ENCODE assay signal across 8 cellular contexts in the genomic region with DNA sequence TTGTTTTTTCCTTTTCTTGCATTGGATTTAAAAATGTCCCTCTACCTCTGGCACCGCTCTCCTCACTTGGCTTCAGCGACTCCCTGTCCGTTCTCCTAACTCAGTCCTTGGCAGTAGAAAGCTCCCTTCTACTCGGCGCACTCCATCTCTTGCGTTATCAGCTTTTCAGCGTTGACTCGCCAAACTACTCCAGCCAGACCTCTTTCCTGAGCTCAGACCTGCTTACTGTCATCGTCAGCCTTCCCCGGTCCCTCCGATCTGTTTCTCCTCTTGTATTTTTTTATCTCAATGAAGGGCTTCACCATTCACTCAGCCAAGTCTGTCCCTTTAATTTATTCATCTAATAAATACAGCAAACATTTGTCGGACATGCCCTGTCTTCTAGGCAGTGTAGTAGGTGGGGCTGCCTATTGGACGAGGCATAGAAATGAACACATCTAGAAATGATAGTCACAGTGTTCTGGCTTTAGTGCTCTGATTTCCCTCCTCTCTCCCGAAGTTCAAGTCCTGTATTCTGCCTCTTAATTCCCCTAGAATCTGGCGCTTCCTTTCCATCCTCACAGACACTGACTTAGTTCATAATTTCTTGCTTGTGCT. TPM values are rescaled to one million over a fixed set of nuclear protein-coding genes. Genes with fewer than 3 reads are reported as not detected.
DNase-seq lines count a peak whose midpoint lies in the region; ATAC-seq, FAIRE-seq and TF ChIP-seq lines count a peak whose summit lies in the region.

No MANE protein-coding gene starts in this region.

- ATAC-seq in HG02943 (IDR thresholded peaks at IDR 0.05; ENCODE audit: low read depth, unreplicated experiment) = peak; percentile 17

- no peaks in the 10 kb centered on the region for H3K9me2 ChIP-seq in PC-9 (ENCODE audit: insufficient read depth)

- no peak overlapping the region for H3K23ac ChIP-seq in H1 (ENCODE audit: insufficient read length)

- POLR2A ChIA-PET in PC-9 (lab: Charles Lee; ENCODE audit: unreplicated experiment) = interaction anchor here (0.6 kb wide), 1 partner anchor 601 kb away, joined by 3 read pairs; the partner anchor contains the start of gene TMPRSS13
- POLR2A ChIA-PET in H1 (lab: Charles Lee; ENCODE audit: partially characterized antibody) = interaction anchor here (0.6 to 2.2 kb wide), 9 partner anchors 8 to 205 kb away, joined by 3 to 6 read pairs (median 3); partner anchors contain the start of genes BACE1 and PCSK7

- BruUV-seq in PC-9 (replicated peaks; lab: Mats Ljungman, UMichigan) = TSS peak; percentile 50

- H4K20me1 ChIP-seq in PC-9 (ENCODE audit: insufficient read depth) = 0 out of 2 replicates have a peak, but pooled peaks cover 6% of the 10 kb centered on the region
- peaks cover 0 to 1% of the 10 kb centered on the region in 2 experiments for H4K20me1 ChIP-seq in H1 (replicated peaks in 1 of 2; ENCODE audit: control insufficient read depth in 1 of 2, insufficient read depth in 2 of 2, low read length in 2 of 2)

- H2BK120ac ChIP-seq in H1 (replicated peaks; ENCODE audit: low read depth, low read length) = no peak overlapping the region

- H4K91ac ChIP-seq in H1 (replicated peaks; ENCODE audit: insufficient read length, low read length) = no peak overlapping the region

- peak overlapping the region; percentile 91 for H2AFZ ChIP-seq in PC-9
- H2AFZ ChIP-seq in H1 (ENCODE audit: low read length) = no peak overlapping the region

- H3K14ac ChIP-seq in H1 (ENCODE audit: insufficient read length) = no peak overlapping the region

- FAIRE-seq in GM12892 (lab: Jason Lieb, UNC) (peak; percentile 58), H1 (lab: Jason Lieb, UNC) (no peak)

- TF ChIP-seq CTCF in PC-9 (conservative IDR thresholded peaks at IDR 0.05) (no peak), H1 (IDR thresholded peaks at IDR 0.05; ENCODE audit: control extremely low read depth in 1 of 3, insufficient read depth in 1 of 3, low read depth in 1 of 3, low read length in 3 of 3) (no peak)

- no peak overlapping the region for H4K8ac ChIP-seq in H1 (ENCODE audit: extremely low read depth, insufficient read depth, low read length)

- WGBS in H1 (ENCODE audit: extremely low coverage in 1 of 2, insufficient coverage in 1 of 2, insufficient read length in 1 of 2, insufficient replicate concordance in 2 of 2, low coverage in 1 of 2, low lambda C conversion rate in 2 of 2, missing lambda C conversion rate in 1 of 2), 2 experiments = 38% methylated on average over 15 of the region's 15 CpGs; no CpG with 5 or more reads in 1 of the 2 experiments

- H3K4ac ChIP-seq in H1 (replicated peaks; ENCODE audit: insufficient read length, low read depth, low read length) = peak overlapping the region; percentile 6

- no peak overlapping the region for H4K5ac ChIP-seq in H1 (ENCODE audit: insufficient read length, low read depth, low read length)

- H3K23me2 ChIP-seq in H1 (ENCODE audit: low read depth, low read length) = 0 out of 2 replicates have a peak, but pooled peaks cover 3% of the 10 kb centered on the region

- H3K27me3 ChIP-seq in PC-9 (ENCODE audit: insufficient read depth, low read depth) (no peaks in the 10 kb centered on the region), H1 (replicated peaks in 1 of 4; ENCODE audit: control insufficient read depth in 3 of 4, extremely low read depth in 1 of 4, insufficient read depth in 3 of 4, low read length in 3 of 4) (no peaks in the 10 kb centered on the region)

- no peak overlapping the region for H2BK5ac ChIP-seq in H1 (ENCODE audit: low read depth, low read length)

- H3K27ac ChIP-seq in PC-9 = peak overlapping the region; percentile 44
- H3K27ac ChIP-seq in H1 (ENCODE audit: low read depth, low read length) = no peak overlapping the region

- peaks cover 13% of the 10 kb centered on the region for H3F3A ChIP-seq in PC-9 (ENCODE audit: insufficient read depth, low read depth)

- no peak overlapping the region for H2AK5ac ChIP-seq in H1 (ENCODE audit: low read depth, low read length)

- H2BK15ac ChIP-seq in H1 (ENCODE audit: low read length) = no peak overlapping the region

- no peaks in the 10 kb centered on the region for H3K79me1 ChIP-seq in H1 (ENCODE audit: low read depth, low read length)

- H2BK20ac ChIP-seq in H1 (ENCODE audit: low read length) = no peak overlapping the region

- H3K9ac ChIP-seq in H1 (replicated peaks in 1 of 4; ENCODE audit: extremely low read depth in 1 of 4, low read depth in 3 of 4, low read length in 3 of 4) = peak overlapping the region; percentile 34 to 64 (median 42); a peak in 4 of 7 replicates

- no peaks in the 10 kb centered on the region for H3K9me3 ChIP-seq in PC-9 (ENCODE audit: insufficient read depth, low read depth)
- no peaks in the 10 kb centered on the region for H3K9me3 ChIP-seq in H1 (ENCODE audit: insufficient read depth in 2 of 2, low read depth in 1 of 2, low read length in 1 of 2)

- H3K4me3 ChIP-seq in PC-9 (peak overlapping the region; percentile 75), H1 (ENCODE audit: extremely low read depth in 1 of 4, insufficient read depth in 2 of 4, low read depth in 3 of 4, low read length in 4 of 4) (peak overlapping the region; percentile 65 to 91 (median 73))

- H3K4me1 ChIP-seq in PC-9 (replicated peaks; ENCODE audit: insufficient read depth) (peaks cover 13% of the 10 kb centered on the region), H1 (replicated peaks in 1 of 4; ENCODE audit: control insufficient read depth in 3 of 4, insufficient read depth in 4 of 4, low read length in 3 of 4) (peaks cover 0 to 5% (median under 1%) of the 10 kb centered on the region in 4 experiments; a peak in 2 of 7 replicates)

- no peak for TF ChIP-seq RAD21 in H1 (IDR thresholded peaks at IDR 0.05 in 1 of 2, conservative IDR thresholded peaks at IDR 0.05 in 1 of 2; ENCODE audit: low read depth in 2 of 2, low read length in 2 of 2)

- intact Hi-C loops in PC-9 (cut with micrococcal nuclease; ENCODE audit: unreplicated experiment) = loop anchor here (2.0 kb wide), 1 partner anchor 96 kb away; the partner anchor contains the start of genes PCSK7 and RNF214

- 0 out of 2 replicates have a peak, but pooled peaks cover 8% of the 10 kb centered on the region for H3K79me2 ChIP-seq in PC-9 (ENCODE audit: low read depth)
- H3K79me2 ChIP-seq in H1 (ENCODE audit: control insufficient read depth in 1 of 2, insufficient read depth in 2 of 2, low read length in 2 of 2) = no peaks in the 10 kb centered on the region

- H3K36me3 ChIP-seq in PC-9 (ENCODE audit: low read depth) (no peaks in the 10 kb centered on the region), H1 (ENCODE audit: control insufficient read depth in 2 of 4, insufficient read depth in 4 of 4, low read length in 3 of 4) (no peaks in the 10 kb centered on the region)

- TF ChIP-seq POLR2A in GM12892 (IDR thresholded peaks at IDR 0.05; ENCODE audit: low read depth, low read length) (no peak), H1 (IDR thresholded peaks at IDR 0.05; ENCODE audit: control extremely low read depth in 1 of 2, low read depth in 2 of 2, low read length in 2 of 2) (no peak)

- peak overlapping the region; percentile 89 for H3K4me2 ChIP-seq in PC-9
- H3K4me2 ChIP-seq in H1 (ENCODE audit: insufficient read depth in 1 of 2, low read depth in 2 of 2, low read length in 2 of 2) = peak overlapping the region; percentile 68 to 91

- no peak for TF ChIP-seq EP300 in H1 (IDR thresholded peaks at IDR 0.05; ENCODE audit: borderline replicate concordance in 1 of 2, low read depth in 2 of 2, low read length in 2 of 2)

- no peak overlapping the region for H3K56ac ChIP-seq in H1 (replicated peaks; ENCODE audit: insufficient read length, low read depth, low read length)

- no peak overlapping the region for H2BK12ac ChIP-seq in H1 (ENCODE audit: low read depth, low read length)

- no peak for DNase-seq in GM12892 (ENCODE audit: insufficient read length)
- DNase-seq in PC-9 = peak in 1 of 2 experiments; percentile 56
- no peak for DNase-seq in H1 (ENCODE audit: low read depth in 1 of 2, low spot score in 2 of 2)
- DNase-seq in midbrain (lab: John Stamatoyannopoulos, UW) = peak; percentile 63
- DNase-seq in epidermal melanocyte (ENCODE audit: insufficient read length, low spot score) = no peak
- no peak for DNase-seq in GM19238 (ENCODE audit: insufficient read length, low spot score)
- DNase-seq in COR-L47 (lab: John Stamatoyannopoulos, UW) = no peak

- CTCF ChIA-PET in PC-9 (lab: Charles Lee) = no interaction called here
- CTCF ChIA-PET in H1 (lab: Charles Lee; ENCODE audit: partially characterized antibody) = interaction anchor here (0.6 to 1.2 kb wide), 4 partner anchors 10 to 409 kb away, joined by 3 to 4 read pairs (median 4); no protein-coding TSS in a partner anchor

- no peak overlapping the region for H3K18ac ChIP-seq in H1 (ENCODE audit: extremely low read depth, low read length)

RNA-seq across cellular contexts. Expression of gene CEP164, which starts 0.9 kb away (rescaled TPM):
- polyA plus RNA-seq in GM12892 (2012; ENCODE audit: missing spikeins) = 15.4 TPM
- total RNA-seq in PC-9 (2021) = 33.0 and 33.9 TPM in 2 replicates
- 18.7 and 20.8 TPM in 2 replicates for total RNA-seq in H1 (2021; fragmentation: NEBNext Ultra II Directional; extraction: Animal tissue kit (Norgen Biotek cat#: 25700))
- polyA plus RNA-seq in H1 (2011; rRNA removed) = 8.4 and 10.5 TPM in 2 replicates
- polyA plus RNA-seq in H1 (2011; cell fraction: cytosol; rRNA removed) = 12.3 TPM
- polyA plus RNA-seq in H1 (2011; cell fraction: nucleus; rRNA removed) = 49.4 TPM
- polyA plus RNA-seq in H1 (2012, experiment 1 of 2) = 14.5 to 18.6 TPM (median 14.7 TPM) in 4 replicates
- 9.2 TPM for polyA plus RNA-seq in H1 (2012, experiment 2 of 2)
- 17.7 TPM for polyA plus RNA-seq in H1 (2013, experiment 1 of 2)
- 16.6 TPM for polyA plus RNA-seq in H1 (2013, experiment 2 of 2)
- polyA minus RNA-seq in H1 (2011; rRNA and poly(A)+ RNA removed) = 12.4 and 13.0 TPM in 2 replicates
- 9.7 TPM for polyA minus RNA-seq in H1 (2011; cell fraction: cytosol; rRNA and poly(A)+ RNA removed)
- polyA minus RNA-seq in H1 (2011; cell fraction: nucleus; rRNA and poly(A)+ RNA removed) = 14.4 TPM

RNA-seq across cellular contexts. Expression of gene BACE1, which starts 12.5 kb away (rescaled TPM):
- 2.1 TPM for polyA plus RNA-seq in GM12892 (2012; ENCODE audit: missing spikeins)
- total RNA-seq in PC-9 (2021) = 9.6 and 10.6 TPM in 2 replicates
- 7.5 and 7.7 TPM in 2 replicates for total RNA-seq in H1 (2021; fragmentation: NEBNext Ultra II Directional; extraction: Animal tissue kit (Norgen Biotek cat#: 25700))
- polyA plus RNA-seq in H1 (2011; rRNA removed) = 7.9 and 9.5 TPM in 2 replicates
- 6.1 TPM for polyA plus RNA-seq in H1 (2011; cell fraction: cytosol; rRNA removed)
- polyA plus RNA-seq in H1 (2011; cell fraction: nucleus; rRNA removed) = 16.9 TPM
- 8.2 to 11.3 TPM (median 9.2 TPM) in 4 replicates for polyA plus RNA-seq in H1 (2012, experiment 1 of 2)
- 4.9 TPM for polyA plus RNA-seq in H1 (2012, experiment 2 of 2)
- 6.5 TPM for polyA plus RNA-seq in H1 (2013, experiment 1 of 2)
- polyA plus RNA-seq in H1 (2013, experiment 2 of 2) = 6.4 TPM
- 20.2 and 21.9 TPM in 2 replicates for polyA minus RNA-seq in H1 (2011; rRNA and poly(A)+ RNA removed)
- 6.2 TPM for polyA minus RNA-seq in H1 (2011; cell fraction: cytosol; rRNA and poly(A)+ RNA removed)
- polyA minus RNA-seq in H1 (2011; cell fraction: nucleus; rRNA and poly(A)+ RNA removed) = 5.4 TPM

RNA-seq across cellular contexts. Expression of gene BACE1-AS, which starts 37.4 kb away (rescaled TPM):
- polyA plus RNA-seq in GM12892 (2012; ENCODE audit: missing spikeins) = 3.6 TPM
- total RNA-seq in PC-9 (2021) = 5.7 and 8.8 TPM in 2 replicates
- total RNA-seq in H1 (2021; fragmentation: NEBNext Ultra II Directional; extraction: Animal tissue kit (Norgen Biotek cat#: 25700)) = 12.2 and 14.9 TPM in 2 replicates
- polyA plus RNA-seq in H1 (2011; rRNA removed) = 11.8 and 17.4 TPM in 2 replicates
- polyA plus RNA-seq in H1 (2011; cell fraction: cytosol; rRNA removed) = 7.0 TPM
- 13.1 TPM for polyA plus RNA-seq in H1 (2011; cell fraction: nucleus; rRNA removed)
- polyA plus RNA-seq in H1 (2012, experiment 1 of 2) = 7.8 to 11.0 TPM (median 8.3 TPM) in 4 replicates
- polyA plus RNA-seq in H1 (2012, experiment 2 of 2) = 0.92 TPM
- polyA plus RNA-seq in H1 (2013, experiment 1 of 2) = 9.5 TPM
- polyA plus RNA-seq in H1 (2013, experiment 2 of 2) = 9.2 TPM
- polyA minus RNA-seq in H1 (2011; rRNA and poly(A)+ RNA removed) = 19.7 and 28.4 TPM in 2 replicates
- polyA minus RNA-seq in H1 (2011; cell fraction: cytosol; rRNA and poly(A)+ RNA removed) = 11.6 TPM
- polyA minus RNA-seq in H1 (2011; cell fraction: nucleus; rRNA and poly(A)+ RNA removed) = 13.4 TPM
